Comparison of ENCODE assay signal across 1 cellular context in genomic region chr16:11924046-11924445, GRCh38.
TF ChIP-seq lines count a peak whose summit lies in the region.

No MANE protein-coding gene starts in this region.

TF ChIP-seq in K562, 482 proteins besides CTCF, POLR2A, EP300 and RAD21:
- TF ChIP-seq NFIC (IDR thresholded peaks at IDR 0.05), result peak; percentile 71
TF ChIP-seq in K562: peak in this region for 1; not testable (repeated sequence) for 481.
